Comparison of ENCODE assay signal across 18 cellular contexts in genomic region chr10:52335665-52336064, GRCh38. TPM values are rescaled to one million over a fixed set of nuclear protein-coding genes. Genes with fewer than 3 reads are reported as not detected.
"Had no signal": no experiment of that assay in that cellular context is flagged by ENCODE, and none has a peak within 500 bp of the region (broad histone marks: within the 10 kb centered on the region; RNA-seq: fewer than 3 reads in every experiment).

No MANE protein-coding gene starts in this region.

- H3K27me3 ChIP-seq: sigmoid colon, thyroid gland had no signal

- H3K4me1 Mint-ChIP-seq: activated CD4-positive, alpha-beta T cell treated with anti-CD3 and anti-CD28 coated beads for 36 hours; activated naive CD4-positive, alpha-beta T cell treated with anti-CD3 and anti-CD28 coated beads, Interleukin-2, amount 10 ng/mL, durations not matched to agents 7 days and 5 days; stimulated activated memory B cell treated with anti-CD40 and anti-IgM and Interleukin-4, amounts not matched to agents 10 μg/mL and 1 μg/mL and 100 μg/mL, for 72 hours had no signal

- DNase-seq: activated CD4-positive, alpha-beta memory T cell treated with anti-CD3 and anti-CD28 coated beads for 36 hours; activated CD4-positive, alpha-beta T cell treated with anti-CD3 and anti-CD28 coated beads for 36 hours; activated naive CD4-positive, alpha-beta T cell treated with anti-CD3 and anti-CD28 coated beads, Interleukin-2, amount 10 ng/mL, durations not matched to agents 7 days and 5 days; activated T-cell treated with anti-CD3 and anti-CD28 coated beads, Interleukin-2, amount 50 U/mL, for 24 hours; caudate nucleus; heart right ventricle; sigmoid colon; stimulated activated CD4-positive, alpha-beta T cell treated with anti-CD3 and anti-CD28 coated beads, Interleukin-12 subunit alpha, Interleukin-12 subunit beta, amount 100 ng/mL, for 4 hours; stimulated activated CD4-positive, alpha-beta T cell treated with anti-CD3 and anti-CD28 coated beads, Interleukin-2, amount 100 ng/mL, for 24 hours; thyroid gland; WERI-Rb-1 had no signal

- H3K27ac ChIP-seq: gastroesophageal sphincter, heart right ventricle, sigmoid colon, thyroid gland, WERI-Rb-1 had no signal

- H3K36me3 Mint-ChIP-seq: activated CD4-positive, alpha-beta memory T cell treated with anti-CD3 and anti-CD28 coated beads for 36 hours; activated naive CD4-positive, alpha-beta T cell treated with anti-CD3 and anti-CD28 coated beads, Interleukin-2, amount 10 ng/mL, durations not matched to agents 7 days and 5 days; stimulated activated memory B cell treated with anti-CD40 and anti-IgM and Interleukin-4, amounts not matched to agents 10 μg/mL and 1 μg/mL and 100 μg/mL, for 72 hours had no signal

- H3K9me3 ChIP-seq: gastroesophageal sphincter, heart right ventricle, sigmoid colon, thyroid gland had no signal

- ATAC-seq: activated CD4-positive, alpha-beta T cell treated with anti-CD3 and anti-CD28 coated beads for 36 hours; gastroesophageal sphincter; heart right ventricle; left lobe of liver; stimulated activated memory B cell treated with anti-CD40 and anti-IgM and Interleukin-4, amounts not matched to agents 10 μg/mL and 1 μg/mL and 100 μg/mL, for 72 hours had no signal

- H3K27me3 Mint-ChIP-seq: activated CD4-positive, alpha-beta memory T cell treated with anti-CD3 and anti-CD28 coated beads for 36 hours; activated CD4-positive, alpha-beta T cell treated with anti-CD3 and anti-CD28 coated beads for 36 hours; activated naive CD4-positive, alpha-beta T cell treated with anti-CD3 and anti-CD28 coated beads, Interleukin-2, amount 10 ng/mL, durations not matched to agents 7 days and 5 days; activated T-cell treated with anti-CD3 and anti-CD28 coated beads, Interleukin-2, amount 50 U/mL, for 24 hours; stimulated activated memory B cell treated with anti-CD40 and anti-IgM and Interleukin-4, amounts not matched to agents 10 μg/mL and 1 μg/mL and 100 μg/mL, for 72 hours had no signal

- H3K4me3 ChIP-seq: gastroesophageal sphincter, heart right ventricle, sigmoid colon, thyroid gland had no signal

- H3K4me1 ChIP-seq: gastroesophageal sphincter, heart right ventricle, sigmoid colon, thyroid gland had no signal

- H3K27ac Mint-ChIP-seq: activated CD4-positive, alpha-beta memory T cell treated with anti-CD3 and anti-CD28 coated beads for 36 hours; activated CD4-positive, alpha-beta T cell treated with anti-CD3 and anti-CD28 coated beads for 36 hours; activated naive CD4-positive, alpha-beta T cell treated with anti-CD3 and anti-CD28 coated beads, Interleukin-2, amount 10 ng/mL, durations not matched to agents 7 days and 5 days; activated T-cell treated with anti-CD3 and anti-CD28 coated beads, Interleukin-2, amount 50 U/mL, for 24 hours; stimulated activated memory B cell treated with anti-CD40 and anti-IgM and Interleukin-4, amounts not matched to agents 10 μg/mL and 1 μg/mL and 100 μg/mL, for 72 hours; T-helper 1 cell treated with Interleukin-12 subunit alpha and Interleukin-12 subunit beta and Interleukin-4 antibody, amounts not matched to agents 30 μg/mL and 1 μg/mL, for 36 hours had no signal

- H3K4me3 Mint-ChIP-seq: activated CD4-positive, alpha-beta memory T cell treated with anti-CD3 and anti-CD28 coated beads for 36 hours; activated CD4-positive, alpha-beta T cell treated with anti-CD3 and anti-CD28 coated beads for 36 hours; activated naive CD4-positive, alpha-beta T cell treated with anti-CD3 and anti-CD28 coated beads, Interleukin-2, amount 10 ng/mL, durations not matched to agents 7 days and 5 days; activated T-cell treated with anti-CD3 and anti-CD28 coated beads, Interleukin-2, amount 50 U/mL, for 24 hours; neural crest cell; stimulated activated memory B cell treated with anti-CD40 and anti-IgM and Interleukin-4, amounts not matched to agents 10 μg/mL and 1 μg/mL and 100 μg/mL, for 72 hours; T-helper 1 cell treated with Interleukin-12 subunit alpha and Interleukin-12 subunit beta and Interleukin-4 antibody, amounts not matched to agents 30 μg/mL and 1 μg/mL, for 36 hours had no signal

- H3K9me3 Mint-ChIP-seq: activated CD4-positive, alpha-beta memory T cell treated with anti-CD3 and anti-CD28 coated beads for 36 hours; activated naive CD4-positive, alpha-beta T cell treated with anti-CD3 and anti-CD28 coated beads, Interleukin-2, amount 10 ng/mL, durations not matched to agents 7 days and 5 days; activated T-cell treated with anti-CD3 and anti-CD28 coated beads, Interleukin-2, amount 50 U/mL, for 24 hours; neural crest cell; stimulated activated memory B cell treated with anti-CD40 and anti-IgM and Interleukin-4, amounts not matched to agents 10 μg/mL and 1 μg/mL and 100 μg/mL, for 72 hours; T-helper 1 cell treated with Interleukin-12 subunit alpha and Interleukin-12 subunit beta and Interleukin-4 antibody, amounts not matched to agents 30 μg/mL and 1 μg/mL, for 36 hours had no signal

- FAIRE-seq: colon, islet of Langerhans had no signal

- H3K36me3 ChIP-seq: gastroesophageal sphincter, heart right ventricle, sigmoid colon, thyroid gland, WERI-Rb-1 had no signal

RNA-seq across cellular contexts. Expression of gene DKK1, which starts 21.6 kb away (rescaled TPM):
- total RNA-seq: activated CD4-positive, alpha-beta memory T cell treated with anti-CD3 and anti-CD28 coated beads for 36 hours; activated CD4-positive, alpha-beta T cell treated with anti-CD3 and anti-CD28 coated beads for 36 hours had no signal
